Comparison of ENCODE assay signal across 11 cellular contexts in genomic region chr5:133934822-133935793, GRCh38. TPM values are rescaled to one million over a fixed set of nuclear protein-coding genes. Genes with fewer than 3 reads are reported as not detected.
A peak's percentile ranks its signal among the peaks of the same experiment; 100 is the strongest.
DNase-seq lines count a peak whose midpoint lies in the region; ATAC-seq, FAIRE-seq and TF ChIP-seq lines count a peak whose summit lies in the region.
"Had no signal": no experiment of that assay in that cellular context is flagged by ENCODE, and none has a peak within 500 bp of the region (broad histone marks: within the 10 kb centered on the region; RNA-seq: fewer than 3 reads in every experiment).

No MANE protein-coding gene starts in this region.

- no peaks in the 10 kb centered on the region for H3K36me3 Mint-ChIP-seq in HFFc6 (ENCODE audit: low read depth)
- H3K36me3 Mint-ChIP-seq: CD8-positive, alpha-beta memory T cell had no signal

- peak; percentile 47 for FAIRE-seq in GM12891 (lab: Jason Lieb, UNC)
- no peak for FAIRE-seq in kidney (lab: Jason Lieb, UNC)
- FAIRE-seq: colon had no signal

- H3K27ac Mint-ChIP-seq in HFFc6: no peak overlapping the region
- H3K27ac Mint-ChIP-seq: CD8-positive, alpha-beta memory T cell; T-helper 1 cell treated with Interleukin-12 subunit alpha and Interleukin-12 subunit beta and Interleukin-4 antibody, amounts not matched to agents 30 μg/mL and 1 μg/mL, for 36 hours had no signal

- no peak overlapping the region for H3K9ac ChIP-seq in kidney (ENCODE audit: low read length in 2 of 2)

- peak; percentile 37 for ATAC-seq in GM21619 (IDR thresholded peaks at IDR 0.05; ENCODE audit: unreplicated experiment)

- TF ChIP-seq CTCF in kidney (IDR thresholded peaks at IDR 0.05; ENCODE audit: borderline replicate concordance, extremely low read depth, insufficient read depth): no peak
- no peak for TF ChIP-seq CTCF in HFFc6 (IDR thresholded peaks at IDR 0.05)

- peaks cover 3% of the 10 kb centered on the region for H3K4me1 Mint-ChIP-seq in HFFc6 (ENCODE audit: low read depth)

- no peak overlapping the region for H3K27ac ChIP-seq in kidney (ENCODE audit: low read depth in 2 of 2, low read length in 2 of 2)

- H3K27me3 Mint-ChIP-seq in HFFc6 (ENCODE audit: insufficient read depth): peaks cover 18% of the 10 kb centered on the region; the same call in 1 of the 2 replicates
- H3K27me3 Mint-ChIP-seq: CD8-positive, alpha-beta memory T cell had no signal

- intact Hi-C loops in kidney (cut with DNase I): no loop called here

- no peak overlapping the region for H3K4me3 ChIP-seq in kidney (ENCODE audit: low read length in 2 of 2)

- no peak for DNase-seq in GM12891 (ENCODE audit: insufficient read length, low spot score)
- DNase-seq in NCI-H345 (lab: John Stamatoyannopoulos, UW): peak; percentile 76
- DNase-seq in left kidney (ENCODE audit: low read depth, low spot score): peak; percentile 73
- DNase-seq in kidney: no peak
- no peak for DNase-seq in HuH-7.5 (ENCODE audit: low spot score)
- no peak for DNase-seq in HFFc6
- DNase-seq: CD8-positive, alpha-beta memory T cell; substantia nigra had no signal

- no peak for TF ChIP-seq POLR2A in GM12891 (IDR thresholded peaks at IDR 0.05; ENCODE audit: low read depth, low read length)

- peaks cover 5% of the 10 kb centered on the region; the same call in 1 of the 2 replicates for H3K9me3 Mint-ChIP-seq in HFFc6
- H3K9me3 Mint-ChIP-seq: CD8-positive, alpha-beta memory T cell; T-helper 1 cell treated with Interleukin-12 subunit alpha and Interleukin-12 subunit beta and Interleukin-4 antibody, amounts not matched to agents 30 μg/mL and 1 μg/mL, for 36 hours had no signal

- H3K36me3 ChIP-seq in kidney (ENCODE audit: control insufficient read depth in 1 of 2, insufficient read depth in 2 of 2, low read length in 2 of 2): no peaks in the 10 kb centered on the region

- H3K4me1 ChIP-seq in kidney (ENCODE audit: control insufficient read depth in 1 of 2, insufficient read depth in 1 of 2, low read depth in 1 of 2, low read length in 2 of 2): peaks cover 4 to 18% of the 10 kb centered on the region in 2 donors

- H3K9me3 ChIP-seq in kidney (ENCODE audit: control insufficient read depth in 1 of 2, low read length in 2 of 2): no peaks in the 10 kb centered on the region

- H3K4me3 Mint-ChIP-seq in HFFc6: no peak overlapping the region
- H3K4me3 Mint-ChIP-seq: CD8-positive, alpha-beta memory T cell; T-helper 1 cell treated with Interleukin-12 subunit alpha and Interleukin-12 subunit beta and Interleukin-4 antibody, amounts not matched to agents 30 μg/mL and 1 μg/mL, for 36 hours had no signal

TF ChIP-seq in GM12891, 5 proteins besides CTCF, POLR2A, EP300 and RAD21:
- no peak for TF ChIP-seq TAF1 (IDR thresholded peaks at IDR 0.05; ENCODE audit: low read depth, low read length)
- TF ChIP-seq POU2F2 (IDR thresholded peaks at IDR 0.05; ENCODE audit: low read depth, low read length): 0 out of 2 replicates have a peak, but pooled peaks have one; percentile 24
- TF ChIP-seq POLR2AphosphoS5 (IDR thresholded peaks at IDR 0.05; ENCODE audit: low read depth, low read length): no peak
- peak; percentile 47 for TF ChIP-seq PAX5 (IDR thresholded peaks at IDR 0.05; ENCODE audit: insufficient read depth, low read length, severe bottlenecking)

RNA-seq across cellular contexts. Expression of gene C5orf15, which starts 33.3 kb away (rescaled TPM):
- polyA plus RNA-seq in GM12891 (2012; ENCODE audit: low read depth, missing spikeins): 22.4 TPM
- 43.9 TPM for total RNA-seq in kidney
- polyA plus RNA-seq in kidney (ENCODE audit: insufficient read depth, low read depth, low replicate concordance): 54.4 TPM
- 10 to 100 TPM; 46.2 to 63.5 (median 57.2) TPM for total RNA-seq in HFFc6 (2021; fragmentation: NEBNext Ultra II Directional; extraction: Animal tissue kit (Norgen Biotek cat#: 25700))

Comparison
In these comparisons a context has a peak if more than half of its experiments do, and no peak if none do; other contexts are left out.
1. DNase-seq: peak in NCI-H345 (single experiment) and left kidney (single experiment); none in GM12891 (single experiment), kidney (single experiment), HuH-7.5 (single experiment) and HFFc6 (single experiment).